11 cellular contexts compared by ENCODE assay signal in genomic region chr12:101713059-101713682, GRCh38. TPM values are rescaled to one million over a fixed set of nuclear protein-coding genes. Genes with fewer than 3 reads are reported as not detected.
DNase-seq lines count a peak whose midpoint lies in the region; ATAC-seq, FAIRE-seq and TF ChIP-seq lines count a peak whose summit lies in the region.
"Had no signal": no experiment of that assay in that cellular context is flagged by ENCODE, and none has a peak within 500 bp of the region (broad histone marks: within the 10 kb centered on the region; RNA-seq: fewer than 3 reads in every experiment).

No MANE protein-coding gene starts in this region.

- ATAC-seq in GM19395 (IDR thresholded peaks at IDR 0.05; ENCODE audit: unreplicated experiment) = no peak
- ATAC-seq: body of pancreas had no signal

- peaks cover 41% of the 10 kb centered on the region for H3K4me1 Mint-ChIP-seq in dendritic cell treated with granulocyte-macrophage colony-stimulating factor and Interleukin-4, amounts not matched to agents 40 ng/mL and 50 ng/mL, for 4 days (ENCODE audit: low read depth)

- no peaks in the 10 kb centered on the region for H3K36me3 Mint-ChIP-seq in dendritic cell treated with granulocyte-macrophage colony-stimulating factor and Interleukin-4, amounts not matched to agents 40 ng/mL and 50 ng/mL, for 4 days (ENCODE audit: low read depth)

- no peak overlapping the region for H3K4me3 Mint-ChIP-seq in dendritic cell treated with granulocyte-macrophage colony-stimulating factor and Interleukin-4, amounts not matched to agents 40 ng/mL and 50 ng/mL, for 4 days

- DNase-seq in C1 segment of cervical spinal cord (lab: John Stamatoyannopoulos, UW) (peak in 12 of 14 donors; percentile 9 to 58 (median 25)), kidney (peak; percentile 75), putamen (ENCODE audit: low spot score) (peak; percentile 27), GM19238 (ENCODE audit: insufficient read length, low spot score) (no peak), GM10248 (ENCODE audit: extremely low spot score) (no peak), NCI-H2196 treated with DMSO at 0.1 percent for 48 hours (lab: John Stamatoyannopoulos, UW; ENCODE audit: unreplicated experiment) (no peak)
- DNase-seq: NCI-H510A had no signal

- no peaks in the 10 kb centered on the region for H3K9me3 Mint-ChIP-seq in dendritic cell treated with granulocyte-macrophage colony-stimulating factor and Interleukin-4, amounts not matched to agents 40 ng/mL and 50 ng/mL, for 4 days

- intact Hi-C loops in dendritic cell treated with granulocyte-macrophage colony-stimulating factor and Interleukin-4, amounts not matched to agents 40 ng/mL and 50 ng/mL, for 4 days (cut with micrococcal nuclease) = no loop called here
- intact Hi-C loops in kidney (cut with DNase I) = no loop called here

- H3K27me3 Mint-ChIP-seq in dendritic cell treated with granulocyte-macrophage colony-stimulating factor and Interleukin-4, amounts not matched to agents 40 ng/mL and 50 ng/mL, for 4 days = no peaks in the 10 kb centered on the region

- CTCF ChIA-PET in GM10248 (lab: Yijun Ruan, JAX) = interaction anchor here (1.2 to 1.5 kb wide), 2 partner anchors 15 to 142 kb away, joined by 3 to 5 read pairs; no protein-coding TSS in a partner anchor

- no peaks in the 10 kb centered on the region for H3K36me3 ChIP-seq in kidney (ENCODE audit: control insufficient read depth in 1 of 2, insufficient read depth in 2 of 2, low read length in 2 of 2)

- H3K4me3 ChIP-seq in kidney (ENCODE audit: low read length in 2 of 2) = peak overlapping the region; percentile 1 to 59
- H3K4me3 ChIP-seq: body of pancreas had no signal

- H3K27ac Mint-ChIP-seq in dendritic cell treated with granulocyte-macrophage colony-stimulating factor and Interleukin-4, amounts not matched to agents 40 ng/mL and 50 ng/mL, for 4 days = peak overlapping the region; percentile 70

- H3K27ac ChIP-seq in kidney (ENCODE audit: low read depth in 2 of 2, low read length in 2 of 2) = peak overlapping the region in 1 of 2 donors; percentile 83

- peak overlapping the region in 1 of 2 donors; percentile 57 for H3K9ac ChIP-seq in kidney (ENCODE audit: low read length in 2 of 2)

- peak; percentile 35 for FAIRE-seq in kidney (lab: Jason Lieb, UNC)

- H3K4me1 ChIP-seq in kidney (ENCODE audit: control insufficient read depth in 1 of 2, insufficient read depth in 1 of 2, low read depth in 1 of 2, low read length in 2 of 2) = peaks cover 0 to 23% of the 10 kb centered on the region in 2 donors

- TF ChIP-seq CTCF in kidney (IDR thresholded peaks at IDR 0.05; ENCODE audit: borderline replicate concordance, extremely low read depth, insufficient read depth) = no peak
- no peak for TF ChIP-seq CTCF in GM10248 (IDR thresholded peaks at IDR 0.05; ENCODE audit: control extremely low read depth, extremely low read depth, low read depth, missing control alignments)

- POLR2A ChIA-PET in GM10248 (lab: Yijun Ruan, JAX) = no interaction called here

- H3K9me3 ChIP-seq in kidney (ENCODE audit: control insufficient read depth in 1 of 2, low read length in 2 of 2) = no peaks in the 10 kb centered on the region
- H3K9me3 ChIP-seq: body of pancreas had no signal

RNA-seq across cellular contexts. Expression of gene CHPT1, which starts 15.7 kb away (rescaled TPM):
- 32.1 TPM for total RNA-seq in kidney
- polyA plus RNA-seq in kidney (ENCODE audit: insufficient read depth, low read depth, low replicate concordance) = 65.5 TPM

RNA-seq across cellular contexts. Expression of gene SYCP3, which starts 26.1 kb away (rescaled TPM):
- total RNA-seq in kidney = 0.25 TPM
- polyA plus RNA-seq in kidney (ENCODE audit: insufficient read depth, low read depth, low replicate concordance) = 0.54 TPM
- total RNA-seq: ureter had no signal

Comparison
In these comparisons a context has a peak if more than half of its experiments do, and no peak if none do; other contexts are left out.
1. DNase-seq: peak in C1 segment of cervical spinal cord (12 of 14), kidney (single experiment) and putamen (single experiment); none in GM19238 (single experiment), GM10248 (single experiment) and NCI-H2196 treated with DMSO at 0.1 percent for 48 hours (single experiment).